Comparison of ENCODE assay signal across 8 cellular contexts in the genomic region with DNA sequence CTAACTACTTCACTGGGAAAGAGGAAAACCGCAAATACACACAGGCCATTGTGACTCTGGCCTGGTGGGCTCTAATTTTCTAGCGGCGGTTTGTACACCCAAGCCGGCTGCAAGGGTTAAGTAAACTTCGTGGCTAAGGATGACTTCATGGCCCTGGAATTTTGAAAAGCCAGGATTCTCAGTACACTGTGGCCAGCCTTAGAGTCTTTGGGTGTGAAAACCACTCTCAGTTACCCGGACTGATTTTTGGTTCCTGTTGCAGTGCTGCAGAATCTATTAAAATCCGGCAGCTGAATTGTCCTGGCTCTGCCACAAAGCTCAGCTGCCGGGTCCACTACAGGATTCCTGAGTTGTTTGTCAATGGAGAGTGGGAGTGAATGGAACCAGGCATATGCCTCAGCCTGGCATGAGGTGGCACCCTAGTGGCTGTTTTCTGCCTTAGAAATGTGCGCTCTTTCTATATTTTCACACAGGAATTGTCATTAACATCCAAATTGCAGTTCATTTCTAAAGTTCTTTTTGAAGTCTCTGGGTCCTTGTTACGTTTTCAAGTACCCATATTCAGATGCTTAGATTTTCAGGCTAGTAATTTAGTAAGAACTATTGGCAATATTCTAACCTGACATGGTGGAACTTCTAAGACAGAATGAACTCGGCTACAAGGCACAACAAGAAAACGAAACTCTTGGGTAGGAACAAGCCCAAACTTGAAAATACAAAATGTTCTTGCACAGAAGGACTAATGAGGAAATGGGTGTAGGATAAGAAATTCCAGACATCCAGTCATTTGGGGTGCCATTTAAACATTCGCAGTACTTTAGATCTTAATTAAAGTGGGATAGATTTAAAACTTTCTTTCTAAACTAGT.
DNase-seq lines count a peak whose midpoint lies in the region; FAIRE-seq and TF ChIP-seq lines count a peak whose summit lies in the region.

No MANE protein-coding gene starts in this region.

- no peak overlapping the region for H2BK20ac ChIP-seq in H1 (ENCODE audit: low read length)

- no peak overlapping the region for H4K8ac ChIP-seq in H1 (ENCODE audit: extremely low read depth, insufficient read depth, low read length)

- no peak overlapping the region for H2AK5ac ChIP-seq in H1 (ENCODE audit: low read depth, low read length)

- DNase-seq in Ammon's horn (ENCODE audit: low spot score) (peak; percentile 95), HT-29 (ENCODE audit: low spot score) (peak; percentile 86), H1 (ENCODE audit: low read depth in 1 of 2, low spot score in 2 of 2) (peak in 1 of 2 experiments; percentile 19), lung microvascular endothelial cell (ENCODE audit: low read depth in 2 of 2) (peak; percentile 91 to 93), tibial nerve (ENCODE audit: low spot score in 2 of 2) (peak; percentile 38 to 47)
- no peak for DNase-seq in stimulated activated CD4-positive, alpha-beta T cell treated with anti-CD3 and anti-CD28 coated beads, Interleukin-4, amount 100 ng/mL, for 24 hours
- no peak for DNase-seq in stimulated activated CD8-positive, alpha-beta memory T cell treated with anti-CD3 and anti-CD28 coated beads, Interleukin-4, amount 100 ng/mL, for 48 hours

- no peak overlapping the region for H2BK15ac ChIP-seq in H1 (ENCODE audit: low read length)

- no peak overlapping the region for H3K56ac ChIP-seq in H1 (replicated peaks; ENCODE audit: insufficient read length, low read depth, low read length)

- H3K23ac ChIP-seq in H1 (ENCODE audit: insufficient read length) = no peak overlapping the region

- H3K23me2 ChIP-seq in H1 (ENCODE audit: low read depth, low read length) = no peaks in the 10 kb centered on the region

- H3K27me3 ChIP-seq in OCI-LY1 (ENCODE audit: insufficient read depth, low read length) = no peaks in the 10 kb centered on the region
- H3K27me3 ChIP-seq in H1 (replicated peaks in 1 of 4; ENCODE audit: control insufficient read depth in 3 of 4, extremely low read depth in 1 of 4, insufficient read depth in 3 of 4, low read length in 3 of 4) = no peaks in the 10 kb centered on the region
- no peaks in the 10 kb centered on the region for H3K27me3 ChIP-seq in tibial nerve

- H3K4ac ChIP-seq in H1 (replicated peaks; ENCODE audit: insufficient read length, low read depth, low read length) = no peak overlapping the region

- no peak overlapping the region for H2AFZ ChIP-seq in OCI-LY1 (ENCODE audit: low read length)
- H2AFZ ChIP-seq in H1 (ENCODE audit: low read length) = no peak overlapping the region

- no peak overlapping the region for H4K5ac ChIP-seq in H1 (ENCODE audit: insufficient read length, low read depth, low read length)

- TF ChIP-seq CTCF in OCI-LY1 (IDR thresholded peaks at IDR 0.05; ENCODE audit: low read length) (peak; percentile 67), H1 (IDR thresholded peaks at IDR 0.05; ENCODE audit: control extremely low read depth in 1 of 3, insufficient read depth in 1 of 3, low read depth in 1 of 3, low read length in 3 of 3) (peak; percentile 40 to 71 (median 62)), tibial nerve (IDR thresholded peaks at IDR 0.05) (peak; percentile 52 to 85 (median 76))

- TF ChIP-seq POLR2A in H1 (IDR thresholded peaks at IDR 0.05; ENCODE audit: control extremely low read depth in 1 of 2, low read depth in 2 of 2, low read length in 2 of 2) = no peak
- TF ChIP-seq POLR2A in tibial nerve (IDR thresholded peaks at IDR 0.05) = no peak

- no peak overlapping the region for H3K27ac ChIP-seq in OCI-LY1 (ENCODE audit: low read depth, low read length, poor library complexity, severe bottlenecking)
- H3K27ac ChIP-seq in H1 (ENCODE audit: low read depth, low read length) = no peak overlapping the region
- peak overlapping the region; percentile 36 to 84 (median 64) for H3K27ac ChIP-seq in tibial nerve

- H4K91ac ChIP-seq in H1 (replicated peaks; ENCODE audit: insufficient read length, low read length) = no peak overlapping the region

- no peak overlapping the region for H2BK120ac ChIP-seq in H1 (replicated peaks; ENCODE audit: low read depth, low read length)

- CTCF ChIA-PET in H1 (lab: Charles Lee; ENCODE audit: partially characterized antibody) = interaction anchor here (0.7 to 2.4 kb wide), 12 partner anchors 10 to 292 kb away, joined by 3 to 10 read pairs (median 3); no protein-coding TSS in a partner anchor

- H3K14ac ChIP-seq in H1 (ENCODE audit: insufficient read length) = no peak overlapping the region

- no peak overlapping the region for H2BK5ac ChIP-seq in H1 (ENCODE audit: low read depth, low read length)

- H3K4me3 ChIP-seq in OCI-LY1 (ENCODE audit: low read depth, low read length, poor library complexity, severe bottlenecking) (no peak overlapping the region), H1 (ENCODE audit: extremely low read depth in 1 of 4, insufficient read depth in 2 of 4, low read depth in 3 of 4, low read length in 4 of 4) (no peak overlapping the region), tibial nerve (peak overlapping the region in 3 of 4 donors; percentile 16 to 33 (median 17))

- peak; percentile 80 to 85 for TF ChIP-seq RAD21 in H1 (IDR thresholded peaks at IDR 0.05 in 1 of 2, conservative IDR thresholded peaks at IDR 0.05 in 1 of 2; ENCODE audit: low read depth in 2 of 2, low read length in 2 of 2)

- H3K4me1 ChIP-seq in OCI-LY1 (ENCODE audit: insufficient read depth, low read length, severe bottlenecking) (peaks cover 12% of the 10 kb centered on the region), H1 (replicated peaks in 1 of 4; ENCODE audit: control insufficient read depth in 3 of 4, insufficient read depth in 4 of 4, low read length in 3 of 4) (peaks cover 0 to 16% (median 9%) of the 10 kb centered on the region in 4 experiments; a peak in 5 of 7 replicates), tibial nerve (peaks cover 0 to 48% (median 20%) of the 10 kb centered on the region in 4 donors)

- POLR2A ChIA-PET in H1 (lab: Charles Lee; ENCODE audit: partially characterized antibody) = no interaction called here

- H3K36me3 ChIP-seq in OCI-LY1 (ENCODE audit: insufficient read depth, low read length) = 0 out of 2 replicates have a peak, but pooled peaks cover 6% of the 10 kb centered on the region
- no peaks in the 10 kb centered on the region for H3K36me3 ChIP-seq in H1 (ENCODE audit: control insufficient read depth in 2 of 4, insufficient read depth in 4 of 4, low read length in 3 of 4)
- H3K36me3 ChIP-seq in tibial nerve = no peaks in the 10 kb centered on the region

- no peaks in the 10 kb centered on the region for H4K20me1 ChIP-seq in OCI-LY1 (ENCODE audit: insufficient read depth, low read length)
- H4K20me1 ChIP-seq in H1 (replicated peaks in 1 of 2; ENCODE audit: control insufficient read depth in 1 of 2, insufficient read depth in 2 of 2, low read length in 2 of 2) = no peaks in the 10 kb centered on the region

- 58% methylated on average over 13 of the region's 13 CpGs; no CpG with 5 or more reads in 1 of the 2 experiments for WGBS in H1 (ENCODE audit: extremely low coverage in 1 of 2, insufficient coverage in 1 of 2, insufficient read length in 1 of 2, insufficient replicate concordance in 2 of 2, low coverage in 1 of 2, low lambda C conversion rate in 2 of 2, missing lambda C conversion rate in 1 of 2), 2 experiments
- 11 to 17% methylated on average over 13 of the region's 13 CpGs for WGBS in tibial nerve, 2 donors

- FAIRE-seq in H1 (lab: Jason Lieb, UNC) = peak; percentile 88

- H3K9me3 ChIP-seq in OCI-LY1 (ENCODE audit: low read length) (no peaks in the 10 kb centered on the region), H1 (ENCODE audit: insufficient read depth in 2 of 2, low read depth in 1 of 2, low read length in 1 of 2) (no peaks in the 10 kb centered on the region), tibial nerve (no peaks in the 10 kb centered on the region)

- no peaks in the 10 kb centered on the region for H3K79me1 ChIP-seq in H1 (ENCODE audit: low read depth, low read length)

- H3K18ac ChIP-seq in H1 (ENCODE audit: extremely low read depth, low read length) = peak overlapping the region; percentile 4; the same call in 1 of the 2 replicates

- H3K4me2 ChIP-seq in OCI-LY1 (ENCODE audit: low read length) (no peak overlapping the region), H1 (ENCODE audit: insufficient read depth in 1 of 2, low read depth in 2 of 2, low read length in 2 of 2) (peak overlapping the region; percentile 10 to 24; a peak in 3 of 4 replicates)

- no peaks in the 10 kb centered on the region for H3K9me2 ChIP-seq in OCI-LY1 (ENCODE audit: low read depth, low read length)

- TF ChIP-seq EP300 in H1 (IDR thresholded peaks at IDR 0.05; ENCODE audit: borderline replicate concordance in 1 of 2, low read depth in 2 of 2, low read length in 2 of 2) = no peak
- TF ChIP-seq EP300 in tibial nerve (IDR thresholded peaks at IDR 0.05) = peak; percentile 20 to 86

- H3K9ac ChIP-seq in OCI-LY1 (ENCODE audit: low read length) = no peak overlapping the region
- H3K9ac ChIP-seq in H1 (replicated peaks in 1 of 4; ENCODE audit: extremely low read depth in 1 of 4, low read depth in 3 of 4, low read length in 3 of 4) = no peak overlapping the region

- H3K79me2 ChIP-seq in OCI-LY1 (ENCODE audit: insufficient read depth, low read length) (no peaks in the 10 kb centered on the region), H1 (ENCODE audit: control insufficient read depth in 1 of 2, insufficient read depth in 2 of 2, low read length in 2 of 2) (no peaks in the 10 kb centered on the region)

- H2BK12ac ChIP-seq in H1 (ENCODE audit: low read depth, low read length) = no peak overlapping the region

- no peaks in the 10 kb centered on the region for H3F3A ChIP-seq in OCI-LY1 (ENCODE audit: insufficient read depth, low read length)

TF ChIP-seq in H1, 55 proteins besides CTCF, POLR2A, EP300 and RAD21 (continues in another document):
- TF ChIP-seq JUN (IDR thresholded peaks at IDR 0.05; ENCODE audit: low read depth, low read length) = peak; percentile 63; the same call in 1 of the 2 replicates
- no peak for TF ChIP-seq RNF2 (IDR thresholded peaks at IDR 0.05; ENCODE audit: borderline replicate concordance, low read depth, low read length, missing control alignments, poor library complexity, severe bottlenecking)
- no peak for TF ChIP-seq CBX5 (IDR thresholded peaks at IDR 0.05; ENCODE audit: low read depth, low read length)
- no peak for TF ChIP-seq YY1 (IDR thresholded peaks at IDR 0.05; ENCODE audit: low read depth, low read length)
- TF ChIP-seq TEAD4 (IDR thresholded peaks at IDR 0.05; ENCODE audit: low read depth, low read length) = 0 out of 2 replicates have a peak, but pooled peaks have one; percentile 27
- no peak for TF ChIP-seq CREB1 (IDR thresholded peaks at IDR 0.05)
- TF ChIP-seq CHD2 (IDR thresholded peaks at IDR 0.05; ENCODE audit: low read length) = no peak
- TF ChIP-seq PHF8 (conservative IDR thresholded peaks at IDR 0.05; ENCODE audit: low read depth, low read length) = no peak
- no peak for TF ChIP-seq SIN3A (conservative IDR thresholded peaks at IDR 0.05 in 1 of 2, IDR thresholded peaks at IDR 0.05 in 1 of 2; ENCODE audit: low read depth in 1 of 2, low read length in 2 of 2)

Comparison
In these comparisons a context has a peak if more than half of its experiments do, and no peak if none do; other contexts are left out.
1. DNase-seq: peak in Ammon's horn (single experiment), HT-29 (single experiment), lung microvascular endothelial cell (2 of 2) and tibial nerve (2 of 2); none in stimulated activated CD4-positive, alpha-beta T cell treated with anti-CD3 and anti-CD28 coated beads, Interleukin-4, amount 100 ng/mL, for 24 hours (single experiment) and stimulated activated CD8-positive, alpha-beta memory T cell treated with anti-CD3 and anti-CD28 coated beads, Interleukin-4, amount 100 ng/mL, for 48 hours (single experiment).
2. H3K27ac ChIP-seq: peak in tibial nerve (4 of 4); none in OCI-LY1 (single experiment) and H1 (single experiment).
3. H3K4me3 ChIP-seq: peak in tibial nerve (3 of 4); none in OCI-LY1 (single experiment) and H1 (0 of 4).
4. Peak in every context shown above with its lines, with median percentiles within 50 percentile points of each other: CTCF ChIP-seq.